8 cellular contexts compared by ENCODE assay signal in the genomic region with DNA sequence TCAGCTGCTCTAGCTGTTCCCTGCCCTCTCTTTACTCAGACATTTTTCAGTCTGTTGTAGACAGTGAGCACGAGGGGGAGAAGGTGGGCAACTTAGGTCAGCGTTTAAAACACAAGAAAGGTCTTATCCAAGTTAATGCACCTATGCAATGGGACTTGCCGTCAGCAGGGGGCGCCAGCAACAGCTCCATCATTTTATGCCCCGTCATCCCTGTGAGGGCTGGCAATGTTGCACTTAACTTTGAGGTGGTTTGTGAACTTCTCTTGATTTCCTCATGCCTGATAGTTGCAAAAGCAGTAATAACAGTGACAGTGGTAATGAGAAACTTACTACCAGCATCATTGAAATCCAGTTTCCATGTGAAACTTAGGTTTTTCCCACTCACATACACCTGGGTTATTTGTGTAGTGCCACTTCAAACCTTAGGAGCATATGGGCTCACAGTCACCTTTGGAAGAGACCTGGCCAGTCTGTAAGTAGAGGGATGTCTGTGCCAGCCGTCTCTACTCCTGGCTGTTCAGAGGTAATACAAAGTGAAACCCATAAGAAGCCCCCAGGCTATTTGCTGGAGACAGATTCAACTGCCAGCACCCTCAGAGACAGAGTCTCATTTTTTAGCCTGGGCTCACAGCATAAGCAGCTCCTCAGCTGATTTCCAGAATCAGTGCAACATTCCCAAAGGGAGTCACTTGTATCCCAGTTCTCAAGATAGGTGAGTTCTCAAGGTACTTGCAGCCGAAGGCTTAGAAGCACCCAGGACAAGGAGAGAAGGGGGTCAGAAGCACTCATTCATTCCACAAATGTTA. TPM values are rescaled to one million over a fixed set of nuclear protein-coding genes. Genes with fewer than 3 reads are reported as not detected.
DNase-seq lines count a peak whose midpoint lies in the region; ATAC-seq and TF ChIP-seq lines count a peak whose summit lies in the region.

No MANE protein-coding gene starts in this region.

- peak overlapping the region; percentile 82 for H3K27ac Mint-ChIP-seq in activated CD8-positive, alpha-beta memory T cell treated with anti-CD3 and anti-CD28 coated beads, Interleukin-2, amount 10 ng/mL, durations not matched to agents 7 days and 5 days
- peak overlapping the region; percentile 64 for H3K27ac Mint-ChIP-seq in endothelial cell (ENCODE audit: unreplicated experiment)

- no peaks in the 10 kb centered on the region for H3K27me3 Mint-ChIP-seq in activated CD8-positive, alpha-beta memory T cell treated with anti-CD3 and anti-CD28 coated beads, Interleukin-2, amount 10 ng/mL, durations not matched to agents 7 days and 5 days
- H3K27me3 Mint-ChIP-seq in endothelial cell (ENCODE audit: unreplicated experiment) = peaks cover 12% of the 10 kb centered on the region

- peaks cover 23 to 33% of the 10 kb centered on the region in 2 donors for H3K36me3 ChIP-seq in mucosa of rectum (ENCODE audit: control insufficient read depth in 2 of 2, insufficient read depth in 2 of 2, low read length in 2 of 2)

- no peaks in the 10 kb centered on the region for H3K9me3 ChIP-seq in mucosa of rectum (ENCODE audit: control insufficient read depth in 2 of 2, low read length in 2 of 2)

- H3K4me1 ChIP-seq in mucosa of rectum (ENCODE audit: control insufficient read depth in 2 of 2, insufficient read depth in 2 of 2, low read length in 2 of 2) = peaks cover 7 to 8% of the 10 kb centered on the region in 2 donors

- no peak overlapping the region for H3K4me3 ChIP-seq in HFF-Myc (replicated peaks; ENCODE audit: low read depth, low read length)
- H3K4me3 ChIP-seq in mucosa of rectum (ENCODE audit: low read length in 2 of 2) = no peak overlapping the region

- CTCF ChIA-PET in activated CD8-positive, alpha-beta memory T cell treated with anti-CD3 and anti-CD28 coated beads, Interleukin-2, amount 10 ng/mL, durations not matched to agents 7 days and 5 days (lab: Charles Lee) = interaction anchor here (0.8 to 31.0 kb wide), 23 partner anchors 9 to 179 kb away, joined by 3 to 1101 read pairs (median 4); a partner anchor contains a TSS

- no peak overlapping the region for H3K9ac ChIP-seq in mucosa of rectum (ENCODE audit: low read depth in 1 of 2, low read length in 2 of 2)

- no peak overlapping the region for H3K4me3 Mint-ChIP-seq in activated CD8-positive, alpha-beta memory T cell treated with anti-CD3 and anti-CD28 coated beads, Interleukin-2, amount 10 ng/mL, durations not matched to agents 7 days and 5 days
- H3K4me3 Mint-ChIP-seq in endothelial cell (ENCODE audit: unreplicated experiment) = no peak overlapping the region

- no peaks in the 10 kb centered on the region for H3K9me3 Mint-ChIP-seq in activated CD8-positive, alpha-beta memory T cell treated with anti-CD3 and anti-CD28 coated beads, Interleukin-2, amount 10 ng/mL, durations not matched to agents 7 days and 5 days (ENCODE audit: low read depth)
- no peaks in the 10 kb centered on the region for H3K9me3 Mint-ChIP-seq in endothelial cell (ENCODE audit: unreplicated experiment)

- DNase-seq in D341Med (ENCODE audit: low spot score) (peak; percentile 69), HFF-Myc (ENCODE audit: extremely low read depth, low read depth) (no peak), NOMO-1 treated with dmso at 0.1 percent for 144 hours (lab: John Stamatoyannopoulos, UW; ENCODE audit: unreplicated experiment) (peak; percentile 60), endothelial cell (ENCODE audit: low spot score) (peak; percentile 78)
- DNase-seq in activated CD8-positive, alpha-beta memory T cell treated with anti-CD3 and anti-CD28 coated beads, Interleukin-2, amount 10 ng/mL, durations not matched to agents 7 days and 5 days = peak; percentile 83
- peak; percentile 49 for DNase-seq in stimulated activated CD8-positive, alpha-beta memory T cell treated with anti-CD3 and anti-CD28 coated beads, Interleukin-7, amount 100 ng/mL, for 24 hours (ENCODE audit: low read depth)

- H3K27ac ChIP-seq in mucosa of rectum (ENCODE audit: low read depth in 2 of 2, low read length in 2 of 2) = peak overlapping the region; percentile 54 to 69

- ATAC-seq in activated CD8-positive, alpha-beta memory T cell treated with anti-CD3 and anti-CD28 coated beads, Interleukin-2, amount 10 ng/mL, durations not matched to agents 7 days and 5 days = peak; percentile 71
- ATAC-seq in GM21381 (IDR thresholded peaks at IDR 0.05; ENCODE audit: unreplicated experiment) = no peak

- no peaks in the 10 kb centered on the region for H3K27me3 ChIP-seq in mucosa of rectum (ENCODE audit: control insufficient read depth in 2 of 2, insufficient read depth in 2 of 2, low read length in 2 of 2)

- H3K36me3 Mint-ChIP-seq in activated CD8-positive, alpha-beta memory T cell treated with anti-CD3 and anti-CD28 coated beads, Interleukin-2, amount 10 ng/mL, durations not matched to agents 7 days and 5 days = peaks cover 30% of the 10 kb centered on the region
- H3K36me3 Mint-ChIP-seq in endothelial cell (ENCODE audit: low read depth, unreplicated experiment) = peaks cover 27% of the 10 kb centered on the region

- H3K4me1 Mint-ChIP-seq in activated CD8-positive, alpha-beta memory T cell treated with anti-CD3 and anti-CD28 coated beads, Interleukin-2, amount 10 ng/mL, durations not matched to agents 7 days and 5 days = peaks cover 17% of the 10 kb centered on the region
- H3K4me1 Mint-ChIP-seq in endothelial cell (ENCODE audit: unreplicated experiment) = no peaks in the 10 kb centered on the region

- TF ChIP-seq CTCF in HFF-Myc (IDR thresholded peaks at IDR 0.05; ENCODE audit: low read depth, low read length, missing control alignments) (peak; percentile 93), endothelial cell (IDR thresholded peaks at IDR 0.05; ENCODE audit: unreplicated experiment) (peak; percentile 94)

RNA-seq across cellular contexts. Expression of a gene that starts 44.8 kb away (rescaled TPM):
- not detected for total RNA-seq in activated CD8-positive, alpha-beta memory T cell treated with anti-CD3 and anti-CD28 coated beads, Interleukin-2, amount 10 ng/mL, durations not matched to agents 7 days and 5 days
- total RNA-seq in endothelial cell (ENCODE audit: unreplicated experiment) = 85.2 TPM

RNA-seq across cellular contexts. Expression of a gene that starts 46.1 kb away (rescaled TPM):
- total RNA-seq in activated CD8-positive, alpha-beta memory T cell treated with anti-CD3 and anti-CD28 coated beads, Interleukin-2, amount 10 ng/mL, durations not matched to agents 7 days and 5 days = 100 to 1,000 TPM; 151 to 152 TPM
- total RNA-seq in endothelial cell (ENCODE audit: unreplicated experiment) = 153 TPM

Comparison
In these comparisons a context has a peak if more than half of its experiments do, and no peak if none do; other contexts are left out.
1. RNA of a gene that starts 44.8 kb away (total RNA-seq): 85.2 TPM in endothelial cell (single experiment); not detected in activated CD8-positive, alpha-beta memory T cell treated with anti-CD3 and anti-CD28 coated beads, Interleukin-2, amount 10 ng/mL, durations not matched to agents 7 days and 5 days; every median in the first group is over 10 times any median in the second.